In the genomic region with DNA sequence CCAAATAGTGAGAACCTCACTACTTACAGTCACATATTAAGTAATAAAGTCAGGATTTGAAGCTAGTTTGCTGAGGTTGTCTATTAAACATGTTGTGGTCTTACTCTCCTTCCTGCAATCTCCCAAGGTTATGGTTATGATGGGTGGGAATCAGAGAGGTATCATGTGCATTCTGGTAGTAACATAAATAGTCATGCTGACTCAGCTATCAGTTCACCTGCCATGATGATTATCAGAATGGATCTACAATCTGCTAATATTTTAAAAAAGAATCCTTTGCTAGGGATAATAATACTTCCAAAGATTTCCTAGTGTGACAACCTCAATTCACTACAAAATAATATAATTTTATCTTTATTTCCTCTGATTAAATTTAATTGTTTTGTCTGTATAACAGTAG, we compare ENCODE assay signal across 35 cellular contexts.
"Had no signal": no experiment of that assay in that cellular context is flagged by ENCODE, and none has a peak within 500 bp of the region (broad histone marks: within the 10 kb centered on the region; RNA-seq: fewer than 3 reads in every experiment).

No MANE protein-coding gene starts in this region.

- H3K4me3 ChIP-seq: MG63 had no signal

- H3K27me3 ChIP-seq: MG63 had no signal

- H3K36me3 ChIP-seq: MG63 had no signal

- H3K9me3 ChIP-seq: MG63 had no signal

- DNase-seq: Karpas-422, Kasumi-1, MG63, MM.1S, MV-4-11, NCI-H1048, NCI-H1092, NCI-H1092 treated with DMSO at 0.1 percent for 48 hours, NCI-H1105, NCI-H1105 treated with DMSO at 0.1 percent for 48 hours, NCI-H1417, NCI-H1417 treated with DMSO at 0.1 percent for 48 hours, NCI-H1436, NCI-H1436 treated with DMSO at 0.1 percent for 48 hours, NCI-H146, NCI-H1694, NCI-H1694 treated with DMSO at 0.1 percent for 48 hours, NCI-H187, NCI-H187 treated with DMSO at 0.1 percent for 48 hours, NCI-H1930, NCI-H2029, NCI-H2029 treated with DMSO at 0.1 percent for 48 hours, NCI-H2081, NCI-H2081 treated with DMSO at 0.1 percent for 48 hours, NCI-H2107, NCI-H2171, NCI-H2171 treated with DMSO at 0.1 percent for 48 hours, NCI-H2227 treated with DMSO at 0.1 percent for 48 hours, NCI-H226, NCI-H345, NCI-H446, NCI-H446 treated with DMSO at 0.1 percent for 48 hours, NCI-H510A, NCI-H510A treated with DMSO at 0.1 percent for 48 hours, NCI-H524 had no signal
